In the genomic region with DNA sequence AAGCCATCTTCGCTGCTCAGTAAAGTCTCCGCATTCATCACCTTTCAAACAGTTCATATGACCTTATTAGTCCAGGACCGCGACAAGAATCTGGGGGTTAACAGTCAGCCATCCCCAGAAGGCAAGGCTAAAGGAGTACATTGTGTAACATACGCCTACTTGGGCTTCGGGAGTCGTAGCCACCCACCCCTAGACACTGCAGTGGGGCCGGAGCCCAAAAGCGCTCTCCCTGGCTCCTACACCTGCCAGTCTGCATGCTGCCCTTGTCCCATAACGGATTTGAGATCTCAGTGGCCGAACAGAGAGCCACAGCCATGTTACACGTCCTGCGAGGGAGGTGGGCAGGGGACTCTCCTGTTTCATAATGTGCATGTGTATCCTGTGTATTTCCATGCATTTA, we compare ENCODE assay signal across 31 cellular contexts.
A peak's percentile ranks its signal among the peaks of the same experiment; 100 is the strongest.
DNase-seq lines count a peak whose midpoint lies in the region; ATAC-seq, FAIRE-seq and TF ChIP-seq lines count a peak whose summit lies in the region.
"Had no signal": no experiment of that assay in that cellular context is flagged by ENCODE, and none has a peak within 500 bp of the region (broad histone marks: within the 10 kb centered on the region; RNA-seq: fewer than 3 reads in every experiment).

No MANE protein-coding gene starts in this region.

- H3K27ac Mint-ChIP-seq in astrocyte (ENCODE audit: unreplicated experiment) (no peak overlapping the region), neural progenitor cell (no peak overlapping the region)
- no peak overlapping the region for H3K27ac Mint-ChIP-seq in activated naive CD4-positive, alpha-beta T cell treated with anti-CD3 and anti-CD28 coated beads for 36 hours
- H3K27ac Mint-ChIP-seq: activated naive CD8-positive, alpha-beta T cell treated with anti-CD3 and anti-CD28 coated beads, Interleukin-2, amount 10 ng/mL, durations not matched to agents 7 days and 5 days; natural killer cell treated with Interleukin-12 subunit alpha and Interleukin-12 subunit beta and Interleukin-15 and Interleukin-18, amount 100 ng/mL, for 72 hours had no signal

- H3K36me3 Mint-ChIP-seq in astrocyte (ENCODE audit: low read depth, unreplicated experiment) (no peaks in the 10 kb centered on the region), neural progenitor cell (no peaks in the 10 kb centered on the region)
- H3K36me3 Mint-ChIP-seq in activated naive CD4-positive, alpha-beta T cell treated with anti-CD3 and anti-CD28 coated beads for 36 hours (ENCODE audit: low read depth) = no peaks in the 10 kb centered on the region
- H3K36me3 Mint-ChIP-seq: activated naive CD8-positive, alpha-beta T cell treated with anti-CD3 and anti-CD28 coated beads, Interleukin-2, amount 10 ng/mL, durations not matched to agents 7 days and 5 days; natural killer cell treated with Interleukin-12 subunit alpha and Interleukin-12 subunit beta and Interleukin-15 and Interleukin-18, amount 100 ng/mL, for 72 hours had no signal

- no peak for ATAC-seq in HG03469 (IDR thresholded peaks at IDR 0.05; ENCODE audit: unreplicated experiment)
- ATAC-seq: activated T-cell treated with anti-CD3 and anti-CD28 coated beads, Interleukin-2, amount 50 U/mL, for 4 hours; natural killer cell treated with Interleukin-12 subunit alpha and Interleukin-12 subunit beta and Interleukin-15 and Interleukin-18, amount 100 ng/mL, for 72 hours; pancreas; stimulated activated naive CD8-positive, alpha-beta T cell treated with anti-CD3 and anti-CD28 coated beads, Interleukin-15, Interleukin-2, amounts not matched to agents 100 U/mL and 50 U/mL, for 24 hours had no signal

- TF ChIP-seq CTCF in astrocyte (IDR thresholded peaks at IDR 0.05; ENCODE audit: insufficient read depth, low read depth, low read length) (no peak), neural progenitor cell (IDR thresholded peaks at IDR 0.05) (no peak), stomach (IDR thresholded peaks at IDR 0.05) (no peak)

- H3K4me1 Mint-ChIP-seq in astrocyte (ENCODE audit: low read depth, unreplicated experiment) = no peaks in the 10 kb centered on the region
- H3K4me1 Mint-ChIP-seq in neural progenitor cell = peaks cover 7% of the 10 kb centered on the region
- H3K4me1 Mint-ChIP-seq in activated naive CD4-positive, alpha-beta T cell treated with anti-CD3 and anti-CD28 coated beads for 36 hours (ENCODE audit: low read depth) = no peaks in the 10 kb centered on the region
- H3K4me1 Mint-ChIP-seq: activated naive CD8-positive, alpha-beta T cell treated with anti-CD3 and anti-CD28 coated beads, Interleukin-2, amount 10 ng/mL, durations not matched to agents 7 days and 5 days had no signal

- H3K4me1 ChIP-seq in astrocyte (ENCODE audit: insufficient read depth, low read length) (no peaks in the 10 kb centered on the region), iPS-15b (ENCODE audit: control insufficient read depth, insufficient read depth, low read length) (no peaks in the 10 kb centered on the region), neural progenitor cell (no peaks in the 10 kb centered on the region), stomach (no peaks in the 10 kb centered on the region)
- H3K4me1 ChIP-seq: BLaER1, colonic mucosa, lower lobe of right lung, pancreas, SJSA1, thyroid gland had no signal

- TF ChIP-seq POLR2A in stomach (IDR thresholded peaks at IDR 0.05) = no peak

- H3K9me3 Mint-ChIP-seq in astrocyte (ENCODE audit: unreplicated experiment) (peaks cover under 1% of the 10 kb centered on the region), neural progenitor cell (no peaks in the 10 kb centered on the region)
- H3K9me3 Mint-ChIP-seq in activated naive CD4-positive, alpha-beta T cell treated with anti-CD3 and anti-CD28 coated beads for 36 hours = no peaks in the 10 kb centered on the region
- H3K9me3 Mint-ChIP-seq: activated naive CD8-positive, alpha-beta T cell treated with anti-CD3 and anti-CD28 coated beads, Interleukin-2, amount 10 ng/mL, durations not matched to agents 7 days and 5 days had no signal

- intact Hi-C loops in activated naive CD4-positive, alpha-beta T cell treated with anti-CD3 and anti-CD28 coated beads for 36 hours (cut with micrococcal nuclease) = no loop called here
- intact Hi-C loops in stomach (cut with DNase I; ENCODE audit: low total_unique reads) = no loop called here

- no peak overlapping the region for H3K9ac ChIP-seq in astrocyte (ENCODE audit: low read length)
- H3K9ac ChIP-seq in iPS-15b (ENCODE audit: low read depth, low read length) = peak overlapping the region; percentile 20
- H3K9ac ChIP-seq in neural progenitor cell = no peak overlapping the region
- H3K9ac ChIP-seq: BLaER1 had no signal

- H3K27ac ChIP-seq in astrocyte (ENCODE audit: low read depth, low read length) = no peak overlapping the region
- H3K27ac ChIP-seq in neural progenitor cell = no peak overlapping the region
- no peak overlapping the region for H3K27ac ChIP-seq in stomach
- H3K27ac ChIP-seq: BLaER1, cardiac muscle cell, colonic mucosa, epithelial cell of prostate, lower lobe of right lung, pancreas, RWPE1, SJSA1, thyroid gland had no signal

- no peaks in the 10 kb centered on the region for H3K27me3 ChIP-seq in astrocyte (ENCODE audit: insufficient read depth, low read length)
- no peaks in the 10 kb centered on the region for H3K27me3 ChIP-seq in iPS-15b (ENCODE audit: control insufficient read depth, insufficient read depth, low read length)
- H3K27me3 ChIP-seq in neural progenitor cell = no peaks in the 10 kb centered on the region
- H3K27me3 ChIP-seq in stomach = peaks cover 0 to 5% (median 0%) of the 10 kb centered on the region in 3 donors
- H3K27me3 ChIP-seq: BLaER1, cardiac muscle cell, colonic mucosa, pancreas, SJSA1, thyroid gland had no signal

- H2AFZ ChIP-seq in astrocyte (ENCODE audit: low read depth, low read length) = peak overlapping the region; percentile 63
- peak overlapping the region; percentile 94 for H2AFZ ChIP-seq in neural progenitor cell (replicated peaks)

- CTCF ChIA-PET in activated naive CD4-positive, alpha-beta T cell treated with anti-CD3 and anti-CD28 coated beads for 36 hours (lab: Charles Lee) = no interaction called here

- H3K36me3 ChIP-seq in astrocyte (ENCODE audit: insufficient read depth, low read length) (no peaks in the 10 kb centered on the region), iPS-15b (ENCODE audit: control insufficient read depth, insufficient read depth, low read length) (no peaks in the 10 kb centered on the region), neural progenitor cell (no peaks in the 10 kb centered on the region), stomach (no peaks in the 10 kb centered on the region)
- H3K36me3 ChIP-seq: BLaER1, cardiac muscle cell, colonic mucosa, lower lobe of right lung, pancreas, SJSA1, thyroid gland had no signal

- no peak for FAIRE-seq in astrocyte (lab: Jason Lieb, UNC)
- FAIRE-seq: GM18507, pancreas had no signal

- H4K20me1 ChIP-seq in astrocyte (ENCODE audit: insufficient read depth, low read length) (no peaks in the 10 kb centered on the region), neural progenitor cell (ENCODE audit: low read depth) (no peaks in the 10 kb centered on the region)
- H4K20me1 ChIP-seq: BLaER1 had no signal

- H3K9me3 ChIP-seq in astrocyte (ENCODE audit: insufficient read depth, low read depth, low read length) (no peaks in the 10 kb centered on the region), iPS-15b (ENCODE audit: control insufficient read depth, insufficient read depth, low read length) (no peaks in the 10 kb centered on the region), neural progenitor cell (ENCODE audit: low read depth) (no peaks in the 10 kb centered on the region), stomach (no peaks in the 10 kb centered on the region)
- H3K9me3 ChIP-seq: BLaER1, colonic mucosa, lower lobe of right lung, pancreas, SJSA1, thyroid gland had no signal

- H3K4me3 ChIP-seq in astrocyte (ENCODE audit: insufficient read depth, low read depth, low read length) (no peak overlapping the region), iPS-15b (ENCODE audit: low read depth, low read length) (peak overlapping the region; percentile 85), neural progenitor cell (peak overlapping the region; percentile 58), stomach (no peak overlapping the region)
- H3K4me3 ChIP-seq: BLaER1, colonic mucosa, lower lobe of right lung, pancreas, SJSA1, thyroid gland had no signal

- no peaks in the 10 kb centered on the region for H3F3A ChIP-seq in neural progenitor cell (ENCODE audit: low read depth)

- DNase-seq in astrocyte (ENCODE audit: low read depth) (no peak), neural progenitor cell (ENCODE audit: low spot score) (no peak), stomach (no peak), NOMO-1 (lab: John Stamatoyannopoulos, UW; ENCODE audit: unreplicated experiment in 2 of 2) (no peak)
- DNase-seq in activated naive CD4-positive, alpha-beta T cell treated with anti-CD3 and anti-CD28 coated beads for 36 hours = no peak
- DNase-seq: activated CD4-positive, CD25-positive, alpha-beta regulatory T cell; activated gamma-delta T cell; activated naive CD8-positive, alpha-beta T cell treated with anti-CD3 and anti-CD28 coated beads, Interleukin-2, amount 10 ng/mL, durations not matched to agents 7 days and 5 days; activated T-cell treated with anti-CD3 and anti-CD28 coated beads, Interleukin-2, amount 50 U/mL, for 4 hours; aorta; colonic mucosa; effector CD4-positive, alpha-beta T cell; HCEC 1CT; lower lobe of right lung; NCI-H1092 treated with DMSO at 0.1 percent for 48 hours; NCI-H187; NCI-H510A treated with DMSO at 0.1 percent for 48 hours; stimulated activated CD4-positive, alpha-beta T cell treated with anti-CD3 and anti-CD28 coated beads, Interleukin-1b, Interleukin-23, amount 100 ng/mL, for 48 hours; stimulated activated naive CD8-positive, alpha-beta T cell treated with anti-CD3 and anti-CD28 coated beads, Interleukin-15, Interleukin-2, amounts not matched to agents 100 U/mL and 50 U/mL, for 24 hours; T-helper 1 cell; thyroid gland had no signal

- WGBS in stomach, 5 donors = 58 to 78% (median 76%) methylated on average over 13 of the region's 13 CpGs

- H3K79me2 ChIP-seq in astrocyte (ENCODE audit: insufficient read depth, low read length) (no peaks in the 10 kb centered on the region), neural progenitor cell (ENCODE audit: low read depth) (no peaks in the 10 kb centered on the region)

- peak overlapping the region; percentile 79 for H3K4me3 Mint-ChIP-seq in astrocyte (ENCODE audit: unreplicated experiment)
- H3K4me3 Mint-ChIP-seq in neural progenitor cell = peak overlapping the region; percentile 78
- H3K4me3 Mint-ChIP-seq in activated naive CD4-positive, alpha-beta T cell treated with anti-CD3 and anti-CD28 coated beads for 36 hours = no peak overlapping the region
- H3K4me3 Mint-ChIP-seq: activated naive CD8-positive, alpha-beta T cell treated with anti-CD3 and anti-CD28 coated beads, Interleukin-2, amount 10 ng/mL, durations not matched to agents 7 days and 5 days; activated T-cell treated with anti-CD3 and anti-CD28 coated beads, Interleukin-2, amount 50 U/mL, for 4 hours; natural killer cell treated with Interleukin-12 subunit alpha and Interleukin-12 subunit beta and Interleukin-15 and Interleukin-18, amount 100 ng/mL, for 72 hours had no signal

- TF ChIP-seq EP300 in stomach (IDR thresholded peaks at IDR 0.05) = no peak

- peak overlapping the region; percentile 63 for H3K4me2 ChIP-seq in astrocyte (ENCODE audit: low read length)
- peak overlapping the region; percentile 73 for H3K4me2 ChIP-seq in neural progenitor cell
- H3K4me2 ChIP-seq: BLaER1 had no signal

- no peaks in the 10 kb centered on the region for H3K27me3 Mint-ChIP-seq in astrocyte (ENCODE audit: low read depth, unreplicated experiment)
- H3K27me3 Mint-ChIP-seq in neural progenitor cell (ENCODE audit: insufficient read depth, low read depth) = no peaks in the 10 kb centered on the region
- H3K27me3 Mint-ChIP-seq in activated naive CD4-positive, alpha-beta T cell treated with anti-CD3 and anti-CD28 coated beads for 36 hours (ENCODE audit: low read depth) = no peaks in the 10 kb centered on the region
- H3K27me3 Mint-ChIP-seq: activated naive CD8-positive, alpha-beta T cell treated with anti-CD3 and anti-CD28 coated beads, Interleukin-2, amount 10 ng/mL, durations not matched to agents 7 days and 5 days; natural killer cell treated with Interleukin-12 subunit alpha and Interleukin-12 subunit beta and Interleukin-15 and Interleukin-18, amount 100 ng/mL, for 72 hours had no signal

Comparison
In these comparisons a context has a peak if more than half of its experiments do, and no peak if none do; other contexts are left out.
1. H3K4me3 ChIP-seq: peak in iPS-15b (single experiment) and neural progenitor cell (single experiment); none in astrocyte (single experiment) and stomach (0 of 4).